ENCODE assay signal across 14 cellular contexts in genomic region chr11:2931416-2931746, GRCh38. TPM values are rescaled to one million over a fixed set of nuclear protein-coding genes. Genes with fewer than 3 reads are reported as not detected.
"Had no signal": no experiment of that assay in that cellular context is flagged by ENCODE, and none has a peak within 500 bp of the region (broad histone marks: within the 10 kb centered on the region; RNA-seq: fewer than 3 reads in every experiment).

No MANE protein-coding gene starts in this region.

- H3K27me3 ChIP-seq: transverse colon had no signal

- DNase-seq: activated gamma-delta T cell; effector CD8-positive, alpha-beta T cell; foreskin melanocyte; naive thymus-derived CD8-positive, alpha-beta T cell; occipital lobe; substantia nigra; T-helper 9 cell had no signal

- H3K36me3 ChIP-seq: transverse colon had no signal

- H3K9me3 Mint-ChIP-seq: activated naive CD8-positive, alpha-beta T cell treated with anti-CD3 and anti-CD28 coated beads for 36 hours; activated T-cell treated with anti-CD3 and anti-CD28 coated beads, Interleukin-2, amount 50 U/mL, for 4 hours; central memory CD8-positive, alpha-beta T cell; naive thymus-derived CD8-positive, alpha-beta T cell had no signal

- ATAC-seq: activated T-cell treated with anti-CD3 and anti-CD28 coated beads, Interleukin-2, amount 50 U/mL, for 4 hours; naive thymus-derived CD8-positive, alpha-beta T cell had no signal

- H3K27ac Mint-ChIP-seq: activated naive CD8-positive, alpha-beta T cell treated with anti-CD3 and anti-CD28 coated beads for 36 hours; brain; progenitor cell of endocrine pancreas had no signal

- FAIRE-seq: small intestine had no signal

- H3K36me3 Mint-ChIP-seq: activated naive CD8-positive, alpha-beta T cell treated with anti-CD3 and anti-CD28 coated beads for 36 hours; brain; naive thymus-derived CD8-positive, alpha-beta T cell had no signal

- H3K9me3 ChIP-seq: transverse colon had no signal

RNA-seq across cellular contexts. Expression of gene PHLDA2, which starts 2.2 kb away (rescaled TPM):
- total RNA-seq: occipital lobe had no signal
- polyA plus RNA-seq: naive thymus-derived CD8-positive, alpha-beta T cell had no signal
